Comparison of ENCODE assay signal across 24 cellular contexts in the genomic region with DNA sequence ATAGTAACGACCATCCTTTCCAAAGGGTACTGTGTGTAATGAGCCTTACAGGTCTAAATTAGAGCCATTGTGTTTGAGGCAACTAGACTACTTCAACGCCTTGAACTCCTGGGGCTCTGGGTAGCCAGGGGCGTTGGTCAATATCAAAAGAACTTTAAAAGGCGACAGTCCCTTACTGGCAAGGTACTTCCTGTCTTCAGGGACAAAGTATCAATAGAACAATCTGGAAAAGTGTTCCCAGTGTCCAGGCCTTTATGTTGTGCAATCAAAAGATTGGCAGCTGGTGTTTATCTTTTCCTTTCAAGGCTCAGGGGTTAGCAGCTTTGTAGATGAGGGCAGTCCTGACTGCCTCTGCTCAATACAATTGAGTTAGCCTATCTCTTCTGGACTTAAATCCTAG.
DNase-seq lines count a peak whose midpoint lies in the region; ATAC-seq, FAIRE-seq and TF ChIP-seq lines count a peak whose summit lies in the region.
"Had no signal": no experiment of that assay in that cellular context is flagged by ENCODE, and none has a peak within 500 bp of the region (broad histone marks: within the 10 kb centered on the region; RNA-seq: fewer than 3 reads in every experiment).

No MANE protein-coding gene starts in this region.

- H3K9me3 ChIP-seq in mucosa of descending colon, result no peaks in the 10 kb centered on the region

- peak; percentile 36 for FAIRE-seq in HTR-8/SVneo (lab: Jason Lieb, UNC)
- FAIRE-seq: GM12892 had no signal

- TF ChIP-seq CTCF in mucosa of descending colon (IDR thresholded peaks at IDR 0.05), result no peak

- H3K4me3 ChIP-seq in mucosa of descending colon, result no peak overlapping the region
- H3K4me3 ChIP-seq: PC-9, SJSA1 had no signal

- no peaks in the 10 kb centered on the region for H3K36me3 ChIP-seq in mucosa of descending colon (ENCODE audit: low read depth)
- H3K36me3 ChIP-seq: SJSA1 had no signal

- intact Hi-C loops in left colon (cut with DNase I, micrococcal nuclease), result no loop called here
- intact Hi-C loops in mucosa of descending colon (cut with DNase I, micrococcal nuclease), result no loop called here

- DNase-seq in DMS53 (lab: John Stamatoyannopoulos, UW) (peak; percentile 11), DMS53 treated with DMSO at 0.1 percent for 48 hours (lab: John Stamatoyannopoulos, UW; ENCODE audit: unreplicated experiment) (no peak), HTR-8/SVneo (ENCODE audit: insufficient read length, low spot score) (no peak), left colon (no peak), mucosa of descending colon (no peak), ureter (ENCODE audit: low spot score) (no peak), SW480 (ENCODE audit: low spot score) (no peak)
- DNase-seq: CD8-positive, alpha-beta T cell; DMS 273 treated with DMSO at 0.1 percent for 48 hours; DND-41; KBM-7; MM.1S; NCI-H1694 treated with DMSO at 0.1 percent for 48 hours; NCI-H2081 treated with DMSO at 0.1 percent for 48 hours; NCI-H2171; NCI-H226; NCI-H510A; NCI-H69; PC-9 had no signal

- ATAC-seq in left colon (peak; percentile 67), mucosa of descending colon (peak; percentile 61), HG03097 (IDR thresholded peaks at IDR 0.05; ENCODE audit: low FRiP score, unreplicated experiment) (no peak)
- ATAC-seq: CD8-positive, alpha-beta T cell; HCT116; Right ventricle myocardium inferior had no signal

- no peaks in the 10 kb centered on the region for H3K4me1 ChIP-seq in mucosa of descending colon (ENCODE audit: low read depth)
